7 cellular contexts compared by ENCODE assay signal in the genomic region with DNA sequence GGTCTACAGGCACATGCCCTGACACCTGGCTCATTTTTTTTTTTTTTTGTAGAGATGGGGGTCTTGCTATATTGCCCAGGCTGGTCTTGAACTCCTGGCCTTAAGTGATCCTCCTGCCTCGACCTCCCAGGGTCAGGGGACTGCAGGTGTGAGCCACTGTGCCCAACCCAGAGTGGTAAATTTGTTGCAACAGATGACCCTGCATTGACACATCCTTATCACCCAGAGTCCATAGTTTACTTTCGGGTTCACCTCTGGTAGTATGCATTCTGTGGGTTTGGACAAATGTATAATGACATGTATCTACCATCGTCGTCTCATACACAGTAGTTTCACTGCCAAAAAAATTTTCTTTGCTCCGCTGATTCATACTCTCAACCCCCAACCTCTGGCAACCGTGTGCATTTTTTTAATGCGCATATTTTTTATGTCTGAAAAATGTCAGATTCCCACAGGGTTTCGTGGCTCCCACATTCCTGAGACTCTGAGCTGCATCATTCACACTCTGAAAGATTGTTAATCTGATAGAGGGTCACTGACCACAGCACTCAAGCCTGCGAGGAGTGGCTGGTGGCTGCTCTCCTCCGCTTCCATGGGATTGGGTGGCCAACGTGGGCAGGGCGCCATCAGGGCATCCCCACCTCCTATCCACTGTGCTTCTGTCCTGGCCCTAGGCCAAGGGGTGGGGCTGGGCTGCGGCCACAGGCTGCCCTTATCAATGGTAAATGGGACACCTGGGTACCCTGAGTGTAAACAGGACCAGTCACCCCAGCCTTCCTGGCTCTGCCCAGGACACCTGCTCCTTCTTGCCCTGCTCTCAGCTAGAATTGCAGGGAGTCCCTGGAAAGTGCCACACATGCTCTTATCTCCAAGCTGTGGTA. TPM values are rescaled to one million over a fixed set of nuclear protein-coding genes. Genes with fewer than 3 reads are reported as not detected.
DNase-seq lines count a peak whose midpoint lies in the region; ATAC-seq, FAIRE-seq and TF ChIP-seq lines count a peak whose summit lies in the region.

No MANE protein-coding gene starts in this region.

- H3K4me2 ChIP-seq in keratinocyte (ENCODE audit: control insufficient read depth, extremely low read depth, insufficient read depth, low read depth, low read length), result peak overlapping the region; percentile 65

- no peaks in the 10 kb centered on the region for H3K9me3 Mint-ChIP-seq in activated T-helper 17 cell treated with anti-CD3 and anti-CD28 coated beads, Interleukin-2, amount 50 U/mL, for 72 hours

- in situ Hi-C loops in transverse colon (cut with MboI; ENCODE audit: low pct_ligation_motif_present in 1 of 4, low pct_unique_long_range_greater_than_20kb in 1 of 4, low sequenced_read_pairs in 3 of 4), result no loop called here

- peaks cover 54% of the 10 kb centered on the region for H3K4me1 ChIP-seq in adipocyte (ENCODE audit: control insufficient read depth, insufficient read depth, low read length)
- peaks cover 40% of the 10 kb centered on the region for H3K4me1 ChIP-seq in keratinocyte (ENCODE audit: control insufficient read depth, extremely low read depth, insufficient read depth, low read length)
- peaks cover 36 to 73% (median 52%) of the 10 kb centered on the region in 4 donors for H3K4me1 ChIP-seq in transverse colon

- H3K27ac Mint-ChIP-seq in activated T-helper 17 cell treated with anti-CD3 and anti-CD28 coated beads, Interleukin-2, amount 50 U/mL, for 72 hours, result no peak overlapping the region

- TF ChIP-seq CTCF in keratinocyte (optimal IDR thresholded peaks at IDR 0.05 in 1 of 3, IDR thresholded peaks at IDR 0.05 in 1 of 3, conservative IDR thresholded peaks at IDR 0.05 in 1 of 3; ENCODE audit: extremely low read depth in 1 of 3, insufficient read depth in 2 of 3, low read length in 3 of 3) (no peak), transverse colon (IDR thresholded peaks at IDR 0.05) (no peak)

- H3K27me3 ChIP-seq in adipocyte (replicated peaks; ENCODE audit: control insufficient read depth, insufficient read depth, low read length) (no peaks in the 10 kb centered on the region), keratinocyte (ENCODE audit: control insufficient read depth, extremely low read depth, insufficient read depth, low read length) (no peaks in the 10 kb centered on the region), transverse colon (no peaks in the 10 kb centered on the region)

- no peaks in the 10 kb centered on the region for H3K27me3 Mint-ChIP-seq in activated T-helper 17 cell treated with anti-CD3 and anti-CD28 coated beads, Interleukin-2, amount 50 U/mL, for 72 hours

- peak; percentile 16 for TF ChIP-seq POLR2A in transverse colon (IDR thresholded peaks at IDR 0.05)

- H3K36me3 Mint-ChIP-seq in activated T-helper 17 cell treated with anti-CD3 and anti-CD28 coated beads, Interleukin-2, amount 50 U/mL, for 72 hours (ENCODE audit: low read depth), result no peaks in the 10 kb centered on the region

- H3K4me3 ChIP-seq in adipocyte (ENCODE audit: low read length), result peak overlapping the region; percentile 19
- peak overlapping the region in 1 of 3 experiments; percentile 16 for H3K4me3 ChIP-seq in keratinocyte (ENCODE audit: control insufficient read depth in 2 of 3, extremely low read depth in 1 of 3, insufficient read depth in 2 of 3, low read depth in 1 of 3, low read length in 3 of 3)
- H3K4me3 ChIP-seq in transverse colon, result no peak overlapping the region

- no peak for FAIRE-seq in keratinocyte (lab: Jason Lieb, UNC)

- WGBS in transverse colon (ENCODE audit: low coverage in 1 of 2), 2 donors, result 33 to 40% methylated on average over 1 to 13 of the region's 13 CpGs

- H3K27ac ChIP-seq in keratinocyte (ENCODE audit: control insufficient read depth, insufficient read depth, low read length) (peak overlapping the region; percentile 34), transverse colon (peak overlapping the region; percentile 60 to 74 (median 72))

- TF ChIP-seq EP300 in Ishikawa (IDR thresholded peaks at IDR 0.05; ENCODE audit: borderline replicate concordance) (peak; percentile 96), transverse colon (IDR thresholded peaks at IDR 0.05; ENCODE audit: low read depth) (no peak)

- peaks cover 36% of the 10 kb centered on the region for H3K36me3 ChIP-seq in adipocyte (ENCODE audit: control insufficient read depth, insufficient read depth, low read length, severe bottlenecking)
- H3K36me3 ChIP-seq in keratinocyte (ENCODE audit: control insufficient read depth in 2 of 2, extremely low read depth in 1 of 2, insufficient read depth in 2 of 2, low read length in 2 of 2), result peaks cover 13 to 14% of the 10 kb centered on the region in 2 experiments
- H3K36me3 ChIP-seq in transverse colon, result no peaks in the 10 kb centered on the region

- dilution Hi-C loops in keratinocyte (cut with MboI; ENCODE audit: extremely low pct_ligation_motif_present, low sequenced_read_pairs), result no loop called here

- peaks cover 8% of the 10 kb centered on the region for H3K9me1 ChIP-seq in keratinocyte (ENCODE audit: control insufficient read depth, extremely low read depth, insufficient read depth, low read length)

- peak; percentile 23; the same call in 1 of the 2 replicates for TF ChIP-seq RAD21 in Ishikawa (IDR thresholded peaks at IDR 0.05; ENCODE audit: low read depth)

- intact Hi-C loops in transverse colon (cut with DNase I; ENCODE audit: low total_unique reads), result no loop called here

- H3K4me3 Mint-ChIP-seq in activated T-helper 17 cell treated with anti-CD3 and anti-CD28 coated beads, Interleukin-2, amount 50 U/mL, for 72 hours, result no peak overlapping the region

- peak overlapping the region; percentile 72 for H3K9ac ChIP-seq in adipocyte (ENCODE audit: low read length)
- H3K9ac ChIP-seq in keratinocyte (ENCODE audit: control insufficient read depth, extremely low read depth, insufficient read depth, low read length), result no peak overlapping the region

- peaks cover 14% of the 10 kb centered on the region for H4K20me1 ChIP-seq in keratinocyte (ENCODE audit: control insufficient read depth, extremely low read depth, insufficient read depth, low read length)

- ATAC-seq in GM18907 (IDR thresholded peaks at IDR 0.05; ENCODE audit: unreplicated experiment), result no peak
- no peak for ATAC-seq in activated T-helper 17 cell treated with anti-CD3 and anti-CD28 coated beads, Interleukin-2, amount 50 U/mL, for 72 hours (replicated peaks)

- H3K9me3 ChIP-seq in adipocyte (ENCODE audit: control insufficient read depth, low read length), result no peaks in the 10 kb centered on the region
- H3K9me3 ChIP-seq in keratinocyte (ENCODE audit: control insufficient read depth, low read depth, low read length), result no peaks in the 10 kb centered on the region
- no peaks in the 10 kb centered on the region for H3K9me3 ChIP-seq in transverse colon

- H2AFZ ChIP-seq in keratinocyte (ENCODE audit: control insufficient read depth, low read length), result no peak overlapping the region

- H3K79me2 ChIP-seq in keratinocyte (ENCODE audit: control insufficient read depth, insufficient read depth, low read length), result peaks cover 66% of the 10 kb centered on the region

- no peaks in the 10 kb centered on the region for H3K4me1 Mint-ChIP-seq in activated T-helper 17 cell treated with anti-CD3 and anti-CD28 coated beads, Interleukin-2, amount 50 U/mL, for 72 hours

- DNase-seq in adipocyte (ENCODE audit: low read depth) (peak; percentile 89), keratinocyte (ENCODE audit: low read depth, low spot score) (no peak), transverse colon (peak; percentile 91), T-helper 2 cell (no peak)

TF ChIP-seq in Ishikawa, 13 proteins besides CTCF, POLR2A, EP300 and RAD21 (continues in another document):
- TF ChIP-seq, protein P1, sequence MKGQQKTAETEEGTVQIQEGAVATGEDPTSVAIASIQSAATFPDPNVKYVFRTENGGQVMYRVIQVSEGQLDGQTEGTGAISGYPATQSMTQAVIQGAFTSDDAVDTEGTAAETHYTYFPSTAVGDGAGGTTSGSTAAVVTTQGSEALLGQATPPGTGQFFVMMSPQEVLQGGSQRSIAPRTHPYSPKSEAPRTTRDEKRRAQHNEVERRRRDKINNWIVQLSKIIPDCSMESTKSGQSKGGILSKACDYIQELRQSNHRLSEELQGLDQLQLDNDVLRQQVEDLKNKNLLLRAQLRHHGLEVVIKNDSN (IDR thresholded peaks at IDR 0.05), result peak; percentile 8; the same call in 1 of the 2 replicates
- TF ChIP-seq NFIC (IDR thresholded peaks at IDR 0.05), result peak; percentile 98
- peak; percentile 64; the same call in 1 of the 2 replicates for TF ChIP-seq EGR1 (IDR thresholded peaks at IDR 0.05)
- TF ChIP-seq FOXM1 (IDR thresholded peaks at IDR 0.05; ENCODE audit: borderline replicate concordance, low read depth), result peak; percentile 94
- peak; percentile 65 for TF ChIP-seq YY1 (IDR thresholded peaks at IDR 0.05; ENCODE audit: low read depth)
- peak; percentile 2; the same call in 1 of the 2 replicates for TF ChIP-seq ZBTB7A (IDR thresholded peaks at IDR 0.05; ENCODE audit: low read depth)
- TF ChIP-seq CEBPB (IDR thresholded peaks at IDR 0.05), result peak; percentile 27; the same call in 1 of the 2 replicates
- peak; percentile 97 for TF ChIP-seq TEAD4 (IDR thresholded peaks at IDR 0.05)
- no peak for TF ChIP-seq TAF1 (IDR thresholded peaks at IDR 0.05; ENCODE audit: low read depth)
- TF ChIP-seq, protein P2, sequence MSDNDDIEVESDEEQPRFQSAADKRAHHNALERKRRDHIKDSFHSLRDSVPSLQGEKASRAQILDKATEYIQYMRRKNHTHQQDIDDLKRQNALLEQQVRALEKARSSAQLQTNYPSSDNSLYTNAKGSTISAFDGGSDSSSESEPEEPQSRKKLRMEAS (IDR thresholded peaks at IDR 0.05), result peak; percentile 59
- TF ChIP-seq TCF12 (IDR thresholded peaks at IDR 0.05; ENCODE audit: low read depth), result peak; percentile 98

RNA-seq across cellular contexts. Expression of a gene that starts 9.6 kb away (rescaled TPM):
- 24.9 to 43.5 TPM (median 36.2 TPM) in 3 replicates for polyA plus RNA-seq in keratinocyte
- 8.3 TPM for polyA plus RNA-seq in keratinocyte (2011; ENCODE audit: low read depth)
- polyA plus RNA-seq in keratinocyte (2011; cell fraction: cytosol; rRNA removed), result 31.9 and 37.2 TPM in 2 replicates
- 106 and 123 TPM in 2 replicates for polyA plus RNA-seq in keratinocyte (2011; cell fraction: nucleus; rRNA removed)
- polyA plus RNA-seq in keratinocyte (2012; ENCODE audit: low replicate concordance), result 21.8 and 60.7 TPM in 2 replicates
- 60.2 to 180 TPM (median 69.9 TPM) in 3 replicates for polyA minus RNA-seq in keratinocyte
- 62.7 TPM for polyA minus RNA-seq in keratinocyte (2011; cell fraction: cytosol; rRNA and poly(A)+ RNA removed)
- 122 and 151 TPM in 2 replicates for polyA minus RNA-seq in keratinocyte (2011; cell fraction: nucleus; rRNA and poly(A)+ RNA removed)
- 100 to 1,000 TPM in 1 of 4 donors, 10 to 100 TPM in 3; 68.8 to 104 (median 96.4) TPM for total RNA-seq in transverse colon
- total RNA-seq in activated T-helper 17 cell treated with anti-CD3 and anti-CD28 coated beads, Interleukin-2, amount 50 U/mL, for 72 hours, result 1 to 10 TPM in 1 of 2 donors, under 1 TPM in 1; 0.48 to 1.8 TPM

Comparison
In these comparisons a context has a peak if more than half of its experiments do, and no peak if none do; other contexts are left out.
1. DNase-seq: peak in adipocyte (single experiment) and transverse colon (single experiment); none in keratinocyte (single experiment) and T-helper 2 cell (0 of 5).
2. RNA of a gene that starts 9.6 kb away (total RNA-seq): 68.8 to 104 TPM in transverse colon; 0.48 to 1.8 TPM in activated T-helper 17 cell treated with anti-CD3 and anti-CD28 coated beads, Interleukin-2, amount 50 U/mL, for 72 hours; every median in the first group is over 10 times any median in the second.